13 cellular contexts compared by ENCODE assay signal in the genomic region with DNA sequence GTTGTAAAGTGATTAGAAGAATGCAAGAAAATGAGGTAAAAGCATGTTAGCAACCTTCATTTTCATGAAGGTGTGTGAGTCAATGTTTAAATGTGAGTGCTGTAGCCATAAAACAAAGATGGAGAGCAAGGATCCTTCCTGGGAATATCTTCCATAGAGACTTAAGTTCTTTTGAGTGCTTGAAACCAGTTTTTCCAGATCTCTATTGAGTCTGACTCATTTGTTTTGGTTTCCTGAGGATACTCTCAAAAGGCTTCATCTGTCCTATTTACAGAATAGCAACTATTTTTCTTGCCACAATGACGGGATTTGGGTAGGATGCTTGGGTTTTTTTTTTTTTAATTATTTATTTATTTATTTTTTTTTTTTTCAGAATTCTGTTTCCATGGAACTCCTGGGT. TPM values are rescaled to one million over a fixed set of nuclear protein-coding genes. Genes with fewer than 3 reads are reported as not detected.
DNase-seq lines count a peak whose midpoint lies in the region; FAIRE-seq and TF ChIP-seq lines count a peak whose summit lies in the region.
"Had no signal": no experiment of that assay in that cellular context is flagged by ENCODE, and none has a peak within 500 bp of the region (broad histone marks: within the 10 kb centered on the region; RNA-seq: fewer than 3 reads in every experiment).

No MANE protein-coding gene starts in this region.

- H3K4me1 ChIP-seq in SK-N-SH (ENCODE audit: control insufficient read depth in 1 of 2, insufficient read depth in 2 of 2, low read depth in 1 of 2, low read length in 1 of 2): peaks cover 0 to 26% of the 10 kb centered on the region in 2 experiments; a peak in 2 of 4 replicates

- 88% methylated on average over 1 of the region's 1 CpG for WGBS in SK-N-SH (ENCODE audit: low lambda C conversion rate)

- no peak overlapping the region for H3K4me3 ChIP-seq in SK-N-SH (ENCODE audit: low read depth in 2 of 2, low read length in 1 of 2)

- no peak for TF ChIP-seq EP300 in SK-N-SH (IDR thresholded peaks at IDR 0.05; ENCODE audit: borderline replicate concordance in 1 of 2, low read depth in 1 of 2, low read length in 1 of 2)

- no peaks in the 10 kb centered on the region for H3K9me2 ChIP-seq in SK-N-SH

- CTCF ChIA-PET in SK-N-SH (lab: Yijun Ruan, JAX): no interaction called here

- peak overlapping the region; percentile 68 for H3K27ac ChIP-seq in epithelial cell of prostate
- peak overlapping the region in 1 of 2 experiments; percentile 24; a peak in 1 of 4 replicates for H3K27ac ChIP-seq in SK-N-SH (ENCODE audit: low read depth in 2 of 2, low read length in 1 of 2)

- DNase-seq in GM04503 (ENCODE audit: low read depth) (peak; percentile 70), NCI-H345 (lab: John Stamatoyannopoulos, UW) (peak; percentile 28), epithelial cell of prostate (ENCODE audit: low read depth, low spot score) (peak; percentile 64), renal cortical epithelial cell (ENCODE audit: low read depth) (peak; percentile 47), SK-N-SH (no peak), GM12892 (ENCODE audit: insufficient read length) (no peak), NCI-H2171 (lab: John Stamatoyannopoulos, UW) (no peak)
- DNase-seq: cerebellar nuclear complex; GF-D8; hypothalamus; naive B cell; NCI-H1105 treated with DMSO at 0.1 percent for 48 hours; stimulated activated naive CD4-positive, alpha-beta T cell treated with Interleukin-2 at 50 U/mL for 16 hours had no signal

- FAIRE-seq in GM12892 (lab: Jason Lieb, UNC): no peak

- no peak for TF ChIP-seq RAD21 in SK-N-SH (IDR thresholded peaks at IDR 0.05; ENCODE audit: low read length)

- no peaks in the 10 kb centered on the region for H4K20me1 ChIP-seq in SK-N-SH (ENCODE audit: insufficient read depth)

- TF ChIP-seq CTCF in SK-N-SH (IDR thresholded peaks at IDR 0.05): no peak

- H3K4me2 ChIP-seq in SK-N-SH: no peak overlapping the region; the same call in 1 of the 2 replicates

- TF ChIP-seq POLR2A in GM12892 (IDR thresholded peaks at IDR 0.05; ENCODE audit: low read depth, low read length): no peak

- H2AFZ ChIP-seq in SK-N-SH (ENCODE audit: low read depth): no peak overlapping the region

- H3F3A ChIP-seq in SK-N-SH (replicated peaks; ENCODE audit: insufficient read depth): peaks cover 7% of the 10 kb centered on the region

- no peak overlapping the region for H3K9ac ChIP-seq in SK-N-SH

- no peaks in the 10 kb centered on the region for H3K27me3 ChIP-seq in SK-N-SH (ENCODE audit: insufficient read depth)

- H3K9me3 ChIP-seq in SK-N-SH: no peaks in the 10 kb centered on the region

- H3K36me3 ChIP-seq in SK-N-SH (replicated peaks in 1 of 2; ENCODE audit: control insufficient read depth in 1 of 2, insufficient read depth in 2 of 2, low read length in 1 of 2): peaks cover 4 to 15% of the 10 kb centered on the region in 2 experiments

- H3K79me2 ChIP-seq in SK-N-SH (ENCODE audit: insufficient read depth): peaks cover 4% of the 10 kb centered on the region; the same call in 1 of the 2 replicates

- POLR2A ChIA-PET in SK-N-SH (lab: Yijun Ruan, JAX): no interaction called here

TF ChIP-seq in SK-N-SH, 30 proteins besides CTCF, POLR2A, EP300 and RAD21:
- TF ChIP-seq TEAD4 (IDR thresholded peaks at IDR 0.05; ENCODE audit: borderline replicate concordance, insufficient read depth) (no peak), RFX5 (IDR thresholded peaks at IDR 0.05; ENCODE audit: low read length) (no peak), FOXM1 (IDR thresholded peaks at IDR 0.05; ENCODE audit: low read depth) (no peak)

RNA-seq across cellular contexts. Expression of gene ASB1, which starts 45.9 kb away (rescaled TPM):
- 22.1 and 32.0 TPM in 2 replicates for total RNA-seq in renal cortical epithelial cell
- polyA plus RNA-seq in SK-N-SH (2012; rRNA removed): 33.3 and 33.6 TPM in 2 replicates
- polyA plus RNA-seq in SK-N-SH (2012; cell fraction: cytosol; rRNA removed): 23.3 and 25.2 TPM in 2 replicates
- polyA plus RNA-seq in SK-N-SH (2012; cell fraction: nucleus; rRNA removed): 80.7 and 86.5 TPM in 2 replicates
- 8.9 TPM for polyA plus RNA-seq in GM12892 (2012; ENCODE audit: missing spikeins)

Comparison
In these comparisons a context has a peak if more than half of its experiments do, and no peak if none do; other contexts are left out.
1. DNase-seq: peak in GM04503 (single experiment), NCI-H345 (single experiment), epithelial cell of prostate (single experiment) and renal cortical epithelial cell (single experiment); none in SK-N-SH (single experiment), GM12892 (single experiment) and NCI-H2171 (single experiment).